Comparison of ENCODE assay signal across 1 cellular context in the genomic region with DNA sequence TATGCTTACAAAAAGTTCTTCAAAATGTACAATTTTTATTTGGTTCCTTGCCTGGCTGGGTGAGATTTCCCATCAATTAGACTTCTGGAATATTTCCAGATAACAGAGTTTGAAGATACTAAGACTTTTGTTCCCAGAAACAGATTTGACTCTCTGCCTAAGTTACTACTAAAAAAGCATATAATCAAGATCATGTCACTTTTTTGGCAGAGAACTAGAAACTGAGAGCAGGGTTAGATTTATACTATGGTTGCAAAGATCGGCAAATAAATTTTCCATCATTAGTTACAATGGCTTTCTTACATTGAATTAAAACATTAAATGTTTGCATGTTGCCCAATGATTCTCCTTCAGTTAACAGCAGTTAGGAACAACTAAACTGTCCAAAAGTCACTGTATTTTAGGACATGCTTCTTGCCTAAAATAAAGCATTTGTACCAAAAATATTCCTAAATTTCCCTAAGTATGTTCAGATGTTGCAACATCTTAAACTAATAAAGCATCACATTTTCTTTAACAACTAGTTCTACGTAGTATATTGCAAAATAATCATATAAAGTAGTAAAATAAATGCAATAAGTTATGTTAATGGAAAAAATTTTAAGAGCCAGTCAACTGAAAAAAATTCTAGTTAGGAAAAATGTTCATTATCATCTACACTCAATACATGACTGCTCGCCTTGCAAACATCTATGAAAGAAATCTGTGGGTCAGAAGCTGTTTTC.
TF ChIP-seq lines count a peak whose summit lies in the region.

No MANE protein-coding gene starts in this region.

TF ChIP-seq in SK-N-SH treated with all-trans-retinoic acid at 6 μM for 48 hours, 23 proteins besides CTCF, POLR2A, EP300 and RAD21 (continued from another document):
- no peak for TF ChIP-seq ZNF8 (CRISPR knock-in tag; IDR thresholded peaks at IDR 0.05)
- no peak for TF ChIP-seq TSHZ2 (CRISPR knock-in tag; IDR thresholded peaks at IDR 0.05)
- no peak for TF ChIP-seq ZNF70 (CRISPR knock-in tag; IDR thresholded peaks at IDR 0.05)
- no peak for TF ChIP-seq BACH2 (CRISPR knock-in tag; IDR thresholded peaks at IDR 0.05; ENCODE audit: borderline replicate concordance)
